In the genomic region with DNA sequence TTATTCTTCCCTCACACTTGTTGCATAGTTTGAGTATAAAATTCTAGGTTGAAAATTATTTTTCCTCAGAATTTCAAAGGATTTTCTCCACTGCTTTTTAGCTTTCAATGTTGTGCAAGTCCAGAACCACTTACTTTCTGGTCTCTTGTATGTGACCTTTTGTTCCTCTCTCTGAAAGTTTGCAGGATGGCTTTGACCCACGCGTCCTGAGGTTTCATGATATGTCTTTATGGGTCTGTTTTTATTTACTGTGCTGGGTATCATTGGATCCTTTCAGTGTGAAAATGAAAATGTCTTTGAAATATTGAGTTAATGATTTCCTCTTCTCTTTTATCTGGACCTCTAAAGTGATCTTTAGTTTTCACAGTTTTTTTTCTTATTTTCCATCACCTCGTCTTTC, we compare ENCODE assay signal across 20 cellular contexts. TPM values are rescaled to one million over a fixed set of nuclear protein-coding genes. Genes with fewer than 3 reads are reported as not detected.
A peak's percentile ranks its signal among the peaks of the same experiment; 100 is the strongest.
DNase-seq lines count a peak whose midpoint lies in the region; ATAC-seq and TF ChIP-seq lines count a peak whose summit lies in the region.
"Had no signal": no experiment of that assay in that cellular context is flagged by ENCODE, and none has a peak within 500 bp of the region (broad histone marks: within the 10 kb centered on the region; RNA-seq: fewer than 3 reads in every experiment).

No MANE protein-coding gene starts in this region.

- no peaks in the 10 kb centered on the region for H3K27me3 Mint-ChIP-seq in CD4-positive, alpha-beta T cell
- H3K27me3 Mint-ChIP-seq in chondrocyte (ENCODE audit: low read depth) (no peaks in the 10 kb centered on the region), mesothelial cell of epicardium (ENCODE audit: low read depth) (no peaks in the 10 kb centered on the region)
- H3K27me3 Mint-ChIP-seq: CD8-positive, alpha-beta memory T cell had no signal

- no peak overlapping the region for H3K4me2 ChIP-seq in PC-9
- H3K4me2 ChIP-seq: KMS-11 had no signal

- no TSS peak for BruUV-seq in PC-9 (replicated peaks; lab: Mats Ljungman, UMichigan)

- H3K9me3 ChIP-seq in CD4-positive, alpha-beta T cell (ENCODE audit: control insufficient read depth, low read length): no peaks in the 10 kb centered on the region
- 0 out of 2 replicates have a peak, but pooled peaks cover 7% of the 10 kb centered on the region for H3K9me3 ChIP-seq in PC-9 (ENCODE audit: insufficient read depth, low read depth)
- H3K9me3 ChIP-seq: body of pancreas, left lung had no signal

- no peaks in the 10 kb centered on the region for H3K27me3 ChIP-seq in CD4-positive, alpha-beta T cell (ENCODE audit: control insufficient read depth, insufficient read depth, low read length)
- H3K27me3 ChIP-seq in PC-9 (ENCODE audit: insufficient read depth, low read depth) (no peaks in the 10 kb centered on the region), brain microvascular endothelial cell (replicated peaks) (no peaks in the 10 kb centered on the region)
- H3K27me3 ChIP-seq: body of pancreas, dorsolateral prefrontal cortex, left lung had no signal

- POLR2A ChIA-PET in CD4-positive, alpha-beta T cell (lab: Charles Lee): no interaction called here
- POLR2A ChIA-PET in PC-9 (lab: Charles Lee; ENCODE audit: unreplicated experiment): no interaction called here

- H3K27ac Mint-ChIP-seq in CD4-positive, alpha-beta T cell: peak overlapping the region; percentile 18
- H3K27ac Mint-ChIP-seq in chondrocyte (ENCODE audit: unreplicated experiment) (peak overlapping the region; percentile 93), mesothelial cell of epicardium (peak overlapping the region; percentile 4)
- H3K27ac Mint-ChIP-seq: activated naive CD4-positive, alpha-beta T cell treated with anti-CD3 and anti-CD28 coated beads for 36 hours had no signal

- peaks cover 3% of the 10 kb centered on the region for H3K9me3 Mint-ChIP-seq in CD4-positive, alpha-beta T cell
- H3K9me3 Mint-ChIP-seq in chondrocyte (ENCODE audit: low read depth): peaks cover 5% of the 10 kb centered on the region
- peaks cover 13% of the 10 kb centered on the region for H3K9me3 Mint-ChIP-seq in mesothelial cell of epicardium
- H3K9me3 Mint-ChIP-seq: activated naive CD4-positive, alpha-beta T cell treated with anti-CD3 and anti-CD28 coated beads for 36 hours; CD8-positive, alpha-beta memory T cell had no signal

- H3F3A ChIP-seq in PC-9 (ENCODE audit: insufficient read depth, low read depth): peaks cover 17% of the 10 kb centered on the region; the same call in 1 of the 2 replicates

- H4K20me1 ChIP-seq in PC-9 (ENCODE audit: insufficient read depth): no peaks in the 10 kb centered on the region; the same call in 1 of the 2 replicates

- no peak for DNase-seq in CD4-positive, alpha-beta T cell
- DNase-seq in PC-9 (no peak), chondrocyte (ENCODE audit: low spot score) (no peak), mesothelial cell of epicardium (ENCODE audit: low spot score in 2 of 2, unreplicated experiment in 2 of 2) (no peak), iPS-NIHi7 (ENCODE audit: extremely low spot score) (no peak), brain microvascular endothelial cell (no peak), NCI-H1092 (lab: John Stamatoyannopoulos, UW) (no peak)
- DNase-seq: activated CD4-positive, alpha-beta T cell treated with anti-CD3 and anti-CD28 coated beads, Interleukin-2, amount 50 U/mL, for 48 hours; activated naive CD4-positive, alpha-beta T cell treated with anti-CD3 and anti-CD28 coated beads for 36 hours; body of pancreas; CD8-positive, alpha-beta memory T cell; dorsolateral prefrontal cortex; left lung; NCI-H1105; NCI-H524 treated with DMSO at 0.1 percent for 48 hours; retina; Right ventricle myocardium superior; WERI-Rb-1 had no signal

- H3K4me3 ChIP-seq in PC-9 (no peak overlapping the region), brain microvascular endothelial cell (ENCODE audit: low read depth, low read length) (no peak overlapping the region)
- H3K4me3 ChIP-seq: body of pancreas, dorsolateral prefrontal cortex, left lung had no signal

- ATAC-seq in CD4-positive, alpha-beta T cell (ENCODE audit: poor library complexity): no peak
- no peak for ATAC-seq in GM21786 (IDR thresholded peaks at IDR 0.05; ENCODE audit: unreplicated experiment)
- ATAC-seq: body of pancreas, left lung had no signal

- H3K79me2 ChIP-seq in PC-9 (ENCODE audit: low read depth): peaks cover 14% of the 10 kb centered on the region

- in situ Hi-C loops in brain microvascular endothelial cell (cut with HindIII; ENCODE audit: low pct_ligation_motif_present, low sequenced_read_pairs): no loop called here

- intact Hi-C loops in CD4-positive, alpha-beta T cell (cut with DNase I, micrococcal nuclease): no loop called here
- intact Hi-C loops in PC-9 (cut with micrococcal nuclease; ENCODE audit: unreplicated experiment): no loop called here

- no peaks in the 10 kb centered on the region for H3K9me2 ChIP-seq in PC-9 (ENCODE audit: insufficient read depth)

- H3K36me3 Mint-ChIP-seq in CD4-positive, alpha-beta T cell (ENCODE audit: low read depth): peaks cover 78% of the 10 kb centered on the region
- H3K36me3 Mint-ChIP-seq in chondrocyte (ENCODE audit: low read depth) (peaks cover 2% of the 10 kb centered on the region), mesothelial cell of epicardium (peaks cover 31% of the 10 kb centered on the region)

- H3K4me1 ChIP-seq in PC-9 (replicated peaks; ENCODE audit: insufficient read depth): peaks cover 19% of the 10 kb centered on the region
- H3K4me1 ChIP-seq: body of pancreas, left lung had no signal

- no peak overlapping the region for H3K4me3 Mint-ChIP-seq in CD4-positive, alpha-beta T cell
- H3K4me3 Mint-ChIP-seq in chondrocyte (ENCODE audit: unreplicated experiment) (no peak overlapping the region), mesothelial cell of epicardium (no peak overlapping the region)
- H3K4me3 Mint-ChIP-seq: activated naive CD4-positive, alpha-beta T cell treated with anti-CD3 and anti-CD28 coated beads for 36 hours; CD8-positive, alpha-beta memory T cell had no signal

- H2AFZ ChIP-seq in PC-9: no peak overlapping the region

- H3K27ac ChIP-seq in CD4-positive, alpha-beta T cell (ENCODE audit: low read depth, low read length): no peak overlapping the region
- H3K27ac ChIP-seq in PC-9 (peak overlapping the region; percentile 54), brain microvascular endothelial cell (no peak overlapping the region)
- H3K27ac ChIP-seq: body of pancreas, KMS-11, left lung, WERI-Rb-1 had no signal

- CTCF ChIA-PET in CD4-positive, alpha-beta T cell (lab: Charles Lee): interaction anchor here (1.4 to 1.7 kb wide), 2 partner anchors 19 to 22 kb away, joined by 3 to 4 read pairs; no protein-coding TSS in a partner anchor
- CTCF ChIA-PET in PC-9 (lab: Charles Lee): no interaction called here

- peaks cover 18% of the 10 kb centered on the region; the same call in 1 of the 2 replicates for H3K36me3 ChIP-seq in PC-9 (ENCODE audit: low read depth)
- no peaks in the 10 kb centered on the region for H3K36me3 ChIP-seq in brain microvascular endothelial cell (replicated peaks)

- peaks cover 32% of the 10 kb centered on the region for H3K4me1 Mint-ChIP-seq in CD4-positive, alpha-beta T cell (ENCODE audit: low read depth)
- H3K4me1 Mint-ChIP-seq in chondrocyte (ENCODE audit: low read depth) (peaks cover 30% of the 10 kb centered on the region), mesothelial cell of epicardium (peaks cover 13% of the 10 kb centered on the region)

- no peak for TF ChIP-seq CTCF in CD4-positive, alpha-beta T cell (IDR thresholded peaks at IDR 0.05)
- TF ChIP-seq CTCF in PC-9 (conservative IDR thresholded peaks at IDR 0.05): no peak
- TF ChIP-seq CTCF in chondrocyte (IDR thresholded peaks at IDR 0.05): no peak
- no peak for TF ChIP-seq CTCF in mesothelial cell of epicardium (IDR thresholded peaks at IDR 0.05; ENCODE audit: unreplicated experiment)
- TF ChIP-seq CTCF in brain microvascular endothelial cell (IDR thresholded peaks at IDR 0.05; ENCODE audit: low read depth, low read length, missing control alignments): no peak

RNA-seq across cellular contexts. Expression of gene C1GALT1, which starts 38.5 kb away (rescaled TPM):
- 10 to 100 TPM; 49.4 to 51.9 TPM for total RNA-seq in CD4-positive, alpha-beta T cell
- total RNA-seq in PC-9 (2021) (44.7 and 54.2 TPM in 2 replicates), chondrocyte (25.2 to 27.7 TPM (median 25.2 TPM) in 3 replicates), mesothelial cell of epicardium (32.7 to 36.9 TPM (median 36.8 TPM) in 3 replicates)

Comparison
In these comparisons a context has a peak if more than half of its experiments do, and no peak if none do; other contexts are left out.
1. H3K27ac Mint-ChIP-seq: peak in every context shown above with its lines; median percentile 93 in chondrocyte; 18 in CD4-positive, alpha-beta T cell; 4 in mesothelial cell of epicardium.